11 cellular contexts compared by ENCODE assay signal in the genomic region with DNA sequence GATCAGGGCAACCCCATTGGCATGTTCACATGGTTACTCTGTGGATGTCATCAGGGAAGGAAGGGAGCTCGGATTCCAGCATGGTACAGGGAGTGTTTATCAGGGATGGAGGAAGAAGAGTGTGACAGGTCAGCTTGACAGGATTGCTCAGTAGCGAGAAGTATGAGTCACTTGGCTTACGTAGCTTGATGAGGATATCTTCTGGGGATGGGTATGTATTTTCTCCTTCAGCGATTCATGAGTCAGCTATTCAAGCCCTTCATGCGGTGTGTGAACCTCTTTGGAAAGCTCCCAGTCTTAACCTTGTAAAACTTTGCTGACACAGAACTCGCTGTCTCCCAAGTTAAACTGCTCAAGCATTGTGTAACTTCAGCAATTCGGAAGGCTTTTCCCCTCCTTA.
DNase-seq lines count a peak whose midpoint lies in the region; ATAC-seq, FAIRE-seq and TF ChIP-seq lines count a peak whose summit lies in the region.
"Had no signal": no experiment of that assay in that cellular context is flagged by ENCODE, and none has a peak within 500 bp of the region (broad histone marks: within the 10 kb centered on the region; RNA-seq: fewer than 3 reads in every experiment).

No MANE protein-coding gene starts in this region.

- no peak for TF ChIP-seq CTCF in A673 (conservative IDR thresholded peaks at IDR 0.05; ENCODE audit: low read depth, low read length)
- no peak for TF ChIP-seq CTCF in HL-60 (IDR thresholded peaks at IDR 0.05; ENCODE audit: insufficient read depth, low read length)
- TF ChIP-seq CTCF in GM12878 (IDR thresholded peaks at IDR 0.05 in 2 of 3, conservative IDR thresholded peaks at IDR 0.05 in 1 of 3; ENCODE audit: control insufficient read depth in 2 of 3, extremely low read depth in 1 of 3, insufficient read depth in 1 of 3, low read depth in 3 of 3, low read length in 3 of 3) = no peak
- TF ChIP-seq CTCF in left lung (IDR thresholded peaks at IDR 0.05) = no peak
- TF ChIP-seq CTCF in spleen (IDR thresholded peaks at IDR 0.05 in 8 of 11, conservative IDR thresholded peaks at IDR 0.05 in 3 of 11) = no peak

- no peak overlapping the region for H2AFZ ChIP-seq in GM12878 (ENCODE audit: control insufficient read depth, low read depth, low read length)

- no peak for TF ChIP-seq RAD21 in GM12878 (IDR thresholded peaks at IDR 0.05; ENCODE audit: insufficient read depth, low read depth, low read length)

- ATAC-seq in GM12878 (no peak), left lung (peak; percentile 82), GM19351 (IDR thresholded peaks at IDR 0.05; ENCODE audit: unreplicated experiment) (no peak)
- ATAC-seq: T-cell had no signal

- intact Hi-C loops in A673 (cut with micrococcal nuclease; ENCODE audit: unreplicated experiment) = no loop called here
- intact Hi-C loops in GM12878 (cut with micrococcal nuclease; ENCODE audit: unreplicated experiment) = no loop called here
- intact Hi-C loops in left lung (cut with DNase I) = no loop called here
- intact Hi-C loops in spleen (cut with DNase I; ENCODE audit: low total_unique reads) = no loop called here

- BruUV-seq in A673 (replicated peaks; lab: Mats Ljungman, UMichigan) = no TSS peak
- BruUV-seq in GM12878 (replicated peaks; lab: Mats Ljungman, UMichigan) = no TSS peak

- H3K9ac ChIP-seq in GM12878 (ENCODE audit: control insufficient read depth, insufficient read depth, low read length) = no peak overlapping the region

- no peaks in the 10 kb centered on the region for H3K79me2 ChIP-seq in GM12878 (ENCODE audit: control insufficient read depth, insufficient read depth, low read length)

- no peak overlapping the region for H3K27ac ChIP-seq in A673 (ENCODE audit: low read depth, low read length, poor library complexity, severe bottlenecking)
- H3K27ac ChIP-seq in HL-60 (replicated peaks) = peak overlapping the region; percentile 46
- no peak overlapping the region for H3K27ac ChIP-seq in GM12878 (ENCODE audit: control insufficient read depth, insufficient read depth)
- peak overlapping the region in 1 of 2 donors; percentile 82 for H3K27ac ChIP-seq in left lung
- peak overlapping the region in 4 of 8 donors; percentile 26 to 53 (median 34) for H3K27ac ChIP-seq in spleen

- H4K20me1 ChIP-seq in GM12878 (ENCODE audit: control insufficient read depth, insufficient read depth) = no peaks in the 10 kb centered on the region

- POLR2A ChIA-PET in A673 (lab: Charles Lee; ENCODE audit: low non-redundant PET) = interaction anchor here (0.6 kb wide), 1 partner anchor 744 kb away, joined by 6 read pairs; no protein-coding TSS in a partner anchor
- POLR2A ChIA-PET in GM12878 (lab: Charles Lee) = interaction anchor here (1.0 kb wide), 1 partner anchor 21 kb away, joined by 3 read pairs; no protein-coding TSS in a partner anchor

- RAD21 ChIA-PET in GM12878 (lab: Charles Lee; ENCODE audit: unreplicated experiment) = no interaction called here

- 63% methylated on average over 7 of the region's 7 CpGs for WGBS in GM12878 (ENCODE audit: insufficient coverage, insufficient replicate concordance, low lambda C conversion rate, missing lambda C conversion rate)
- 60 to 84% (median 74%) methylated on average over 7 of the region's 7 CpGs for WGBS in spleen, 5 donors

- DNase-seq in A673 (ENCODE audit: low spot score) (peak; percentile 60), HL-60 (ENCODE audit: low read depth in 1 of 2, low spot score in 1 of 2) (peak; percentile 49 to 51), GM12878 (ENCODE audit: low read depth, low spot score) (no peak), left lung (no peak), D341Med (ENCODE audit: low spot score) (no peak), spleen (no peak)
- DNase-seq in activated CD4-positive, alpha-beta T cell treated with anti-CD3 and anti-CD28 coated beads, Interleukin-2, amount 50 U/mL, for 48 hours = no peak
- DNase-seq: CD8-positive, alpha-beta memory T cell; stimulated activated CD4-positive, alpha-beta T cell treated with anti-CD3 and anti-CD28 coated beads, Interleukin-2, amount 100 ng/mL, for 48 hours; T-cell had no signal

- SMC1A ChIA-PET in GM12878 (lab: Charles Lee; ENCODE audit: uncharacterized antibody, unreplicated experiment) = interaction anchor here (0.5 to 1.3 kb wide), 2 partner anchors 11 to 115 kb away, joined by 3 read pairs; no protein-coding TSS in a partner anchor

- CTCF ChIA-PET in A673 (lab: Charles Lee) = no interaction called here
- CTCF ChIA-PET in GM12878 (lab: Yijun Ruan, JAX) = interaction anchor here (0.6 to 2.2 kb wide), 5 partner anchors 13 to 52 kb away, joined by 3 to 5 read pairs (median 3); no protein-coding TSS in a partner anchor

- H3K9me3 ChIP-seq in A673 (ENCODE audit: low read depth, low read length, poor library complexity, severe bottlenecking) (no peaks in the 10 kb centered on the region), GM12878 (replicated peaks; ENCODE audit: control insufficient read depth, insufficient read depth, low read length) (no peaks in the 10 kb centered on the region), left lung (no peaks in the 10 kb centered on the region), spleen (peaks cover 0 to 6% (median 2%) of the 10 kb centered on the region in 8 donors)

- no peak for FAIRE-seq in GM12878 (lab: Jason Lieb, UNC)

- H3K4me2 ChIP-seq in GM12878 (ENCODE audit: control insufficient read depth, insufficient read depth) = no peak overlapping the region

- H3K27me3 ChIP-seq in A673 (replicated peaks; ENCODE audit: insufficient read depth, low read depth, low read length, poor library complexity) (no peaks in the 10 kb centered on the region), HL-60 (ENCODE audit: insufficient read depth, poor library complexity, severe bottlenecking) (no peaks in the 10 kb centered on the region), GM12878 (replicated peaks in 1 of 2; ENCODE audit: control insufficient read depth in 2 of 2, insufficient read depth in 2 of 2, low read length in 1 of 2) (no peaks in the 10 kb centered on the region), left lung (no peaks in the 10 kb centered on the region), spleen (replicated peaks in 1 of 7) (no peaks in the 10 kb centered on the region)

- peaks cover 6% of the 10 kb centered on the region for H3K4me1 ChIP-seq in A673 (ENCODE audit: insufficient read depth, low read length, poor library complexity, severe bottlenecking)
- H3K4me1 ChIP-seq in GM12878 (ENCODE audit: control insufficient read depth, insufficient read depth, low read length) = no peaks in the 10 kb centered on the region
- peaks cover 0 to 36% of the 10 kb centered on the region in 2 donors for H3K4me1 ChIP-seq in left lung
- H3K4me1 ChIP-seq in spleen = peaks cover 0 to 7% (median 3%) of the 10 kb centered on the region in 6 donors

- TF ChIP-seq POLR2A in GM12878 (IDR thresholded peaks at IDR 0.05; ENCODE audit: low read depth, low read length) = no peak
- no peak for TF ChIP-seq POLR2A in spleen (IDR thresholded peaks at IDR 0.05)

- in situ Hi-C loops in GM12878 (cut with MboI) = no loop called here

- no peak for TF ChIP-seq EP300 in GM12878 (IDR thresholded peaks at IDR 0.05; ENCODE audit: borderline replicate concordance in 1 of 2, control insufficient read depth in 1 of 2, low read depth in 2 of 2, low read length in 2 of 2)

- no peaks in the 10 kb centered on the region for H3K36me3 ChIP-seq in A673 (ENCODE audit: insufficient read depth, low read length, poor library complexity, severe bottlenecking)
- H3K36me3 ChIP-seq in GM12878 (ENCODE audit: control insufficient read depth in 2 of 2, insufficient read depth in 2 of 2, low read length in 1 of 2) = peaks cover 0 to 6% of the 10 kb centered on the region in 2 experiments; a peak in 2 of 4 replicates
- no peaks in the 10 kb centered on the region for H3K36me3 ChIP-seq in left lung
- no peaks in the 10 kb centered on the region for H3K36me3 ChIP-seq in spleen

- H3K4me3 ChIP-seq in A673 (ENCODE audit: low read depth, low read length, poor library complexity, severe bottlenecking) (no peak overlapping the region), HL-60 (replicated peaks; ENCODE audit: insufficient read depth, low read length) (no peak overlapping the region), GM12878 (no peak overlapping the region), left lung (no peak overlapping the region), spleen (no peak overlapping the region)

TF ChIP-seq in GM12878, 131 proteins besides CTCF, POLR2A, EP300 and RAD21:
- TF ChIP-seq TARDBP (IDR thresholded peaks at IDR 0.05; ENCODE audit: borderline replicate concordance) (no peak), BMI1 (IDR thresholded peaks at IDR 0.05; ENCODE audit: borderline replicate concordance) (no peak)
- TF ChIP-seq, protein P1, sequence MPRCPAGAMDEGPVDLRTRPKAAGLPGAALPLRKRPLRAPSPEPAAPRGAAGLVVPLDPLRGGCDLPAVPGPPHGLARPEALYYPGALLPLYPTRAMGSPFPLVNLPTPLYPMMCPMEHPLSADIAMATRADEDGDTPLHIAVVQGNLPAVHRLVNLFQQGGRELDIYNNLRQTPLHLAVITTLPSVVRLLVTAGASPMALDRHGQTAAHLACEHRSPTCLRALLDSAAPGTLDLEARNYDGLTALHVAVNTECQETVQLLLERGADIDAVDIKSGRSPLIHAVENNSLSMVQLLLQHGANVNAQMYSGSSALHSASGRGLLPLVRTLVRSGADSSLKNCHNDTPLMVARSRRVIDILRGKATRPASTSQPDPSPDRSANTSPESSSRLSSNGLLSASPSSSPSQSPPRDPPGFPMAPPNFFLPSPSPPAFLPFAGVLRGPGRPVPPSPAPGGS (IDR thresholded peaks at IDR 0.05; ENCODE audit: borderline replicate concordance, insufficient read depth, low read depth, low read length, poor library complexity, severe bottlenecking) = peak; percentile 83
TF ChIP-seq in GM12878: peak in this region for 1.

Comparison
In these comparisons a context has a peak if more than half of its experiments do, and no peak if none do; other contexts are left out.
1. DNase-seq: peak in A673 (single experiment) and HL-60 (2 of 2); none in GM12878 (single experiment), left lung (0 of 2), D341Med (single experiment), activated CD4-positive, alpha-beta T cell treated with anti-CD3 and anti-CD28 coated beads, Interleukin-2, amount 50 U/mL, for 48 hours (0 of 2) and spleen (single experiment).